36 cellular contexts compared by ENCODE assay signal in genomic region chr9:135053133-135053532, GRCh38. TPM values are rescaled to one million over a fixed set of nuclear protein-coding genes. Genes with fewer than 3 reads are reported as not detected.
DNase-seq lines count a peak whose midpoint lies in the region; ATAC-seq, FAIRE-seq and TF ChIP-seq lines count a peak whose summit lies in the region.
"Had no signal": no experiment of that assay in that cellular context is flagged by ENCODE, and none has a peak within 500 bp of the region (broad histone marks: within the 10 kb centered on the region; RNA-seq: fewer than 3 reads in every experiment).

No MANE protein-coding gene starts in this region.

- TF ChIP-seq POLR2A in GM12878 (IDR thresholded peaks at IDR 0.05; ENCODE audit: low read depth, low read length), result no peak

- H3K36me3 ChIP-seq in GM12878 (ENCODE audit: control insufficient read depth in 2 of 2, insufficient read depth in 2 of 2, low read length in 1 of 2), result no peaks in the 10 kb centered on the region
- H3K36me3 ChIP-seq: left lung, right atrium auricular region, transverse colon had no signal

- TF ChIP-seq EP300 in GM12878 (IDR thresholded peaks at IDR 0.05; ENCODE audit: borderline replicate concordance in 1 of 2, control insufficient read depth in 1 of 2, low read depth in 2 of 2, low read length in 2 of 2), result no peak

- intact Hi-C loops in GM12878 (cut with micrococcal nuclease; ENCODE audit: unreplicated experiment), result no loop called here

- FAIRE-seq in GM12878 (lab: Jason Lieb, UNC), result no peak
- FAIRE-seq: bronchial epithelial cell, colon had no signal

- H3K27ac ChIP-seq in GM12878 (ENCODE audit: control insufficient read depth, insufficient read depth), result no peak overlapping the region
- H3K27ac ChIP-seq: left lung, right atrium auricular region, transverse colon, VCaP had no signal

- peaks cover 5% of the 10 kb centered on the region for H3K4me1 ChIP-seq in GM12878 (ENCODE audit: control insufficient read depth, insufficient read depth, low read length)
- H3K4me1 ChIP-seq: left lung, right atrium auricular region, transverse colon had no signal

- no peak for TF ChIP-seq RAD21 in GM12878 (IDR thresholded peaks at IDR 0.05; ENCODE audit: insufficient read depth, low read depth, low read length)

- no peak overlapping the region for H2AFZ ChIP-seq in GM12878 (ENCODE audit: control insufficient read depth, low read depth, low read length)

- no peak overlapping the region for H3K27ac Mint-ChIP-seq in stimulated activated memory B cell treated with anti-CD40 and anti-IgM and Interleukin-4, amounts not matched to agents 10 μg/mL and 1 μg/mL and 100 μg/mL, for 72 hours
- H3K27ac Mint-ChIP-seq: activated CD8-positive, alpha-beta T cell treated with anti-CD3 and anti-CD28 coated beads, Interleukin-2, amount 10 ng/mL, durations not matched to agents 7 days and 5 days; activated naive CD8-positive, alpha-beta T cell treated with anti-CD3 and anti-CD28 coated beads for 36 hours; HFFc6 had no signal

- H3K4me3 Mint-ChIP-seq in stimulated activated memory B cell treated with anti-CD40 and anti-IgM and Interleukin-4, amounts not matched to agents 10 μg/mL and 1 μg/mL and 100 μg/mL, for 72 hours, result no peak overlapping the region
- H3K4me3 Mint-ChIP-seq: activated CD8-positive, alpha-beta T cell treated with anti-CD3 and anti-CD28 coated beads, Interleukin-2, amount 10 ng/mL, durations not matched to agents 7 days and 5 days; activated naive CD8-positive, alpha-beta T cell treated with anti-CD3 and anti-CD28 coated beads for 36 hours; HFFc6 had no signal

- ATAC-seq in GM12878, result no peak
- peak; percentile 50 for ATAC-seq in stimulated activated memory B cell treated with anti-CD40 and anti-IgM and Interleukin-4, amounts not matched to agents 10 μg/mL and 1 μg/mL and 100 μg/mL, for 72 hours
- ATAC-seq in GM21619 (IDR thresholded peaks at IDR 0.05; ENCODE audit: unreplicated experiment), result no peak
- no peak for ATAC-seq in GM21576 (IDR thresholded peaks at IDR 0.05; ENCODE audit: unreplicated experiment)
- no peak for ATAC-seq in HG03045 (IDR thresholded peaks at IDR 0.05; ENCODE audit: unreplicated experiment)
- ATAC-seq: activated CD8-positive, alpha-beta T cell treated with anti-CD3 and anti-CD28 coated beads, Interleukin-2, amount 10 ng/mL, durations not matched to agents 7 days and 5 days; left lung had no signal

- no peaks in the 10 kb centered on the region for H3K79me2 ChIP-seq in GM12878 (ENCODE audit: control insufficient read depth, insufficient read depth, low read length)

- WGBS in GM12878 (ENCODE audit: insufficient coverage, insufficient replicate concordance, low lambda C conversion rate, missing lambda C conversion rate), result 35% methylated on average over 5 of the region's 5 CpGs

- H3K9ac ChIP-seq in GM12878 (ENCODE audit: control insufficient read depth, insufficient read depth, low read length), result no peak overlapping the region

- CTCF ChIA-PET in GM12878 (lab: Yijun Ruan, JAX), result no interaction called here

- TF ChIP-seq CTCF in GM12878 (IDR thresholded peaks at IDR 0.05 in 2 of 3, conservative IDR thresholded peaks at IDR 0.05 in 1 of 3; ENCODE audit: control insufficient read depth in 2 of 3, extremely low read depth in 1 of 3, insufficient read depth in 1 of 3, low read depth in 3 of 3, low read length in 3 of 3), result no peak

- peaks cover 12% of the 10 kb centered on the region for H3K4me1 Mint-ChIP-seq in stimulated activated memory B cell treated with anti-CD40 and anti-IgM and Interleukin-4, amounts not matched to agents 10 μg/mL and 1 μg/mL and 100 μg/mL, for 72 hours
- H3K4me1 Mint-ChIP-seq: activated naive CD8-positive, alpha-beta T cell treated with anti-CD3 and anti-CD28 coated beads for 36 hours had no signal

- H3K9me3 Mint-ChIP-seq in stimulated activated memory B cell treated with anti-CD40 and anti-IgM and Interleukin-4, amounts not matched to agents 10 μg/mL and 1 μg/mL and 100 μg/mL, for 72 hours, result peaks cover 3% of the 10 kb centered on the region
- H3K9me3 Mint-ChIP-seq: activated naive CD8-positive, alpha-beta T cell treated with anti-CD3 and anti-CD28 coated beads for 36 hours; HFFc6 had no signal

- peaks cover 65% of the 10 kb centered on the region for H3K27me3 Mint-ChIP-seq in stimulated activated memory B cell treated with anti-CD40 and anti-IgM and Interleukin-4, amounts not matched to agents 10 μg/mL and 1 μg/mL and 100 μg/mL, for 72 hours

- no peaks in the 10 kb centered on the region for H3K36me3 Mint-ChIP-seq in stimulated activated memory B cell treated with anti-CD40 and anti-IgM and Interleukin-4, amounts not matched to agents 10 μg/mL and 1 μg/mL and 100 μg/mL, for 72 hours
- H3K36me3 Mint-ChIP-seq: activated naive CD8-positive, alpha-beta T cell treated with anti-CD3 and anti-CD28 coated beads for 36 hours had no signal

- BruUV-seq in GM12878 (replicated peaks; lab: Mats Ljungman, UMichigan), result no TSS peak

- peak; percentile 5 for DNase-seq in CD1c-positive myeloid dendritic cell (ENCODE audit: extremely low spot score)
- DNase-seq in NAMALWA (ENCODE audit: low spot score), result peak; percentile 19
- DNase-seq in GM12878 (ENCODE audit: low read depth, low spot score), result no peak
- no peak for DNase-seq in NCI-H2171 (lab: John Stamatoyannopoulos, UW)
- DNase-seq: activated CD4-positive, alpha-beta T cell treated with anti-CD3 and anti-CD28 coated beads for 4 hours; activated CD8-positive, alpha-beta T cell treated with anti-CD3 and anti-CD28 coated beads, Interleukin-2, amount 10 ng/mL, durations not matched to agents 7 days and 5 days; activated naive CD8-positive, alpha-beta T cell treated with anti-CD3 and anti-CD28 coated beads for 36 hours; activated T-cell treated with anti-CD3 and anti-CD28 coated beads for 4 hours; anterior cingulate cortex; C1 segment of cervical spinal cord; Calu3; DND-41; effector memory CD4-positive, alpha-beta T cell; GF-D8; GOT3; HFFc6; islet precursor cell; NCI-H1417 treated with DMSO at 0.1 percent for 48 hours; NCI-H2029 treated with DMSO at 0.1 percent for 48 hours; NCI-H2227 treated with DMSO at 0.1 percent for 48 hours; NCI-H526 treated with DMSO at 0.1 percent for 48 hours; stimulated activated CD4-positive, alpha-beta T cell treated with anti-CD3 and anti-CD28 coated beads, Interleukin-2, amount 100 ng/mL, for 48 hours; SW 1271; transverse colon had no signal

- SMC1A ChIA-PET in GM12878 (lab: Charles Lee; ENCODE audit: uncharacterized antibody, unreplicated experiment), result no interaction called here

- H3K27me3 ChIP-seq in GM12878 (replicated peaks in 1 of 2; ENCODE audit: control insufficient read depth in 2 of 2, insufficient read depth in 2 of 2, low read length in 1 of 2), result no peaks in the 10 kb centered on the region; a peak in 1 of 4 replicates
- H3K27me3 ChIP-seq: right atrium auricular region had no signal

- in situ Hi-C loops in GM12878 (cut with MboI), result no loop called here

- H4K20me1 ChIP-seq in GM12878 (ENCODE audit: control insufficient read depth, insufficient read depth), result no peaks in the 10 kb centered on the region

- H3K9me3 ChIP-seq in GM12878 (replicated peaks; ENCODE audit: control insufficient read depth, insufficient read depth, low read length), result peaks cover 3% of the 10 kb centered on the region; the same call in 1 of the 3 replicates
- H3K9me3 ChIP-seq: left lung, right atrium auricular region, transverse colon had no signal

- POLR2A ChIA-PET in GM12878 (lab: Charles Lee), result no interaction called here

- H3K4me3 ChIP-seq in GM12878, result no peak overlapping the region
- H3K4me3 ChIP-seq: left lung, right atrium auricular region, transverse colon had no signal

- H3K4me2 ChIP-seq in GM12878 (ENCODE audit: control insufficient read depth, insufficient read depth), result no peak overlapping the region

- RAD21 ChIA-PET in GM12878 (lab: Charles Lee; ENCODE audit: unreplicated experiment), result no interaction called here

TF ChIP-seq in GM12878, 131 proteins besides CTCF, POLR2A, EP300 and RAD21:
- TF ChIP-seq ZBTB33 (IDR thresholded peaks at IDR 0.05), result no peak
- peak; percentile 85 for TF ChIP-seq SPI1 (IDR thresholded peaks at IDR 0.05; ENCODE audit: borderline replicate concordance, insufficient read depth, low read depth, low read length)

RNA-seq across cellular contexts. Expression of gene OLFM1, which starts 34.3 kb away (rescaled TPM):
- total RNA-seq in GM12878 (2013; cell fraction: nucleolus; rRNA removed), result not detected in 2 replicates
- total RNA-seq in GM12878 (2014; rRNA removed), result not detected in 2 replicates
- not detected in 2 replicates for total RNA-seq in GM12878 (2014; rRNA removed; fragmentation: Illumina TruSeq; extraction: Trizol)
- total RNA-seq in GM12878 (2021), result 0.21 TPM in 1 of 2 replicates, not detected in the other
- not detected for polyA plus RNA-seq in GM12878 (2011; ENCODE audit: low read depth)
- not detected in 2 replicates for polyA plus RNA-seq in GM12878 (2011; rRNA removed)
- not detected in 2 replicates for polyA plus RNA-seq in GM12878 (2011; cell fraction: cytosol; rRNA removed)
- polyA plus RNA-seq in GM12878 (2011; cell fraction: nucleus; rRNA removed), result not detected in 2 replicates
- not detected in 2 replicates for polyA plus RNA-seq in GM12878 (2012)
- not detected in 2 replicates for polyA plus RNA-seq in GM12878 (2014; fragmentation: Illumina TruSeq; extraction: Trizol)
- not detected for polyA plus RNA-seq in GM12878 (2014; fragmentation: Nextera tagmentation; extraction: Ambion mirVana)
- not detected in 2 replicates for polyA plus RNA-seq in GM12878 (2014; rRNA removed)
- polyA plus RNA-seq in GM12878 (2016; fragmentation: Nextera tagmentation; extraction: Ambion mirVana), result not detected
- polyA minus RNA-seq in GM12878 (2011; rRNA and poly(A)+ RNA removed), result not detected in 2 replicates
- polyA minus RNA-seq in GM12878 (2011; cell fraction: cytosol; rRNA and poly(A)+ RNA removed), result not detected in 2 replicates
- polyA minus RNA-seq in GM12878 (2011; cell fraction: nucleus; rRNA and poly(A)+ RNA removed), result not detected in 2 replicates
- total RNA-seq: activated CD8-positive, alpha-beta T cell treated with anti-CD3 and anti-CD28 coated beads, Interleukin-2, amount 10 ng/mL, durations not matched to agents 7 days and 5 days; activated naive CD8-positive, alpha-beta T cell treated with anti-CD3 and anti-CD28 coated beads for 36 hours; epithelial cell of proximal tubule; HT-29; myocyte had no signal

Comparison
In these comparisons a context has a peak if more than half of its experiments do, and no peak if none do; other contexts are left out.
1. DNase-seq: peak in CD1c-positive myeloid dendritic cell (single experiment) and NAMALWA (single experiment); none in GM12878 (single experiment) and NCI-H2171 (single experiment).